Comparison of ENCODE assay signal across 29 cellular contexts in genomic region chr1:46484783-46485490, GRCh38. TPM values are rescaled to one million over a fixed set of nuclear protein-coding genes. Genes with fewer than 3 reads are reported as not detected.
"Had no signal": no experiment of that assay in that cellular context is flagged by ENCODE, and none has a peak within 500 bp of the region (broad histone marks: within the 10 kb centered on the region; RNA-seq: fewer than 3 reads in every experiment).

No MANE protein-coding gene starts in this region.

- H3K4me3 Mint-ChIP-seq: activated B cell treated with CpG ODN at 0.5 μM for 24 hours; activated CD4-positive, alpha-beta T cell treated with anti-CD3 and anti-CD28 coated beads for 36 hours; activated T-cell treated with anti-CD3 and anti-CD28 coated beads, Interleukin-2, amount 50 U/mL, for 24 hours; activated T-helper 17 cell treated with anti-CD3 and anti-CD28 coated beads, Interleukin-2, amount 50 U/mL, for 72 hours; memory B cell; nephron progenitor cell; type B pancreatic cell had no signal

- H3K4me3 ChIP-seq: ascending aorta, mucosa of descending colon, thoracic aorta, vagina had no signal

- H3K9me3 ChIP-seq: ascending aorta, mucosa of descending colon, thoracic aorta, vagina had no signal

- H3K36me3 Mint-ChIP-seq: memory B cell had no signal

- H3K36me3 ChIP-seq: ascending aorta, brain microvascular endothelial cell, thoracic aorta, vagina had no signal

- H3K9me3 Mint-ChIP-seq: activated B cell treated with CpG ODN at 0.5 μM for 24 hours; activated naive CD4-positive, alpha-beta T cell treated with anti-CD3 and anti-CD28 coated beads, Interleukin-2, amount 50 U/mL, for 72 hours; activated T-cell treated with anti-CD3 and anti-CD28 coated beads, Interleukin-2, amount 50 U/mL, for 24 hours; activated T-helper 17 cell treated with anti-CD3 and anti-CD28 coated beads, Interleukin-2, amount 50 U/mL, for 72 hours; memory B cell; type B pancreatic cell had no signal

- ATAC-seq: activated CD4-positive, alpha-beta T cell treated with anti-CD3 and anti-CD28 coated beads for 36 hours; activated naive CD4-positive, alpha-beta T cell treated with anti-CD3 and anti-CD28 coated beads, Interleukin-2, amount 50 U/mL, for 72 hours; activated T-helper 17 cell treated with anti-CD3 and anti-CD28 coated beads, Interleukin-2, amount 50 U/mL, for 72 hours; esophagus mucosa; left colon; mucosa of descending colon had no signal

- H3K27ac Mint-ChIP-seq: activated B cell treated with CpG ODN at 0.5 μM for 24 hours; activated CD4-positive, alpha-beta T cell treated with anti-CD3 and anti-CD28 coated beads for 36 hours; activated naive CD4-positive, alpha-beta T cell treated with anti-CD3 and anti-CD28 coated beads, Interleukin-2, amount 50 U/mL, for 72 hours; activated T-cell treated with anti-CD3 and anti-CD28 coated beads, Interleukin-2, amount 50 U/mL, for 24 hours; activated T-helper 17 cell treated with anti-CD3 and anti-CD28 coated beads, Interleukin-2, amount 50 U/mL, for 72 hours; memory B cell; nephron progenitor cell; type B pancreatic cell had no signal

- H3K27ac ChIP-seq: ascending aorta, brain microvascular endothelial cell, thoracic aorta, vagina had no signal

- DNase-seq: activated B cell treated with CpG ODN at 0.5 μM for 24 hours; activated CD4-positive, alpha-beta T cell treated with anti-CD3 and anti-CD28 coated beads for 36 hours; activated CD4-positive, alpha-beta T cell treated with anti-CD3 and anti-CD28 coated beads, Interleukin-2, amount 50 U/mL, for 4 hours; activated CD8-positive, alpha-beta memory T cell treated with anti-CD3 and anti-CD28 coated beads for 24 hours; activated CD8-positive, alpha-beta memory T cell treated with anti-CD3 and anti-CD28 coated beads, Interleukin-2, amount 50 U/mL, for 4 hours; activated T-cell treated with anti-CD3 and anti-CD28 coated beads, Interleukin-2, amount 50 U/mL, for 24 hours; brain microvascular endothelial cell; caudate nucleus; dermis blood vessel endothelial cell; effector memory CD4-positive, alpha-beta T cell; foreskin melanocyte; hippocampal formation; left colon; mucosa of descending colon; occipital lobe; retina; stimulated activated CD4-positive, alpha-beta T cell treated with anti-CD3 and anti-CD28 coated beads, Interleukin-4, amount 100 ng/mL, for 1 hour; stimulated activated naive CD4-positive, alpha-beta T cell treated with Interleukin-2 at 50 U/mL for 16 hours had no signal

RNA-seq across cellular contexts. Expression of gene DMBX1, which starts 4.7 kb away (rescaled TPM):
- total RNA-seq: activated B cell treated with CpG ODN at 0.5 μM for 24 hours, ascending aorta, dermis blood vessel endothelial cell, endothelial cell of umbilical vein, esophagus mucosa, left colon, mucosa of descending colon, occipital lobe, thoracic aorta had no signal
- polyA plus RNA-seq: endothelial cell of umbilical vein, keratinocyte had no signal
